ENCODE assay signal across 6 cellular contexts in genomic region chr16:31141489-31142108, GRCh38. TPM values are rescaled to one million over a fixed set of nuclear protein-coding genes. Genes with fewer than 3 reads are reported as not detected.
DNase-seq lines count a peak whose midpoint lies in the region; ATAC-seq and TF ChIP-seq lines count a peak whose summit lies in the region.

No MANE protein-coding gene starts in this region.

- H3K4me3 Mint-ChIP-seq in activated naive CD8-positive, alpha-beta T cell = peak overlapping the region; percentile 53
- H3K4me3 Mint-ChIP-seq in mesothelial cell of epicardium = peak overlapping the region; percentile 71

- H3K27me3 Mint-ChIP-seq in activated naive CD8-positive, alpha-beta T cell = no peaks in the 10 kb centered on the region
- peaks cover 14% of the 10 kb centered on the region for H3K27me3 Mint-ChIP-seq in mesothelial cell of epicardium (ENCODE audit: low read depth)

- peaks cover 8% of the 10 kb centered on the region for H3K4me1 Mint-ChIP-seq in activated naive CD8-positive, alpha-beta T cell (ENCODE audit: low read depth)
- peaks cover 30% of the 10 kb centered on the region for H3K4me1 Mint-ChIP-seq in mesothelial cell of epicardium

- peak overlapping the region; percentile 72 for H3K27ac Mint-ChIP-seq in activated naive CD8-positive, alpha-beta T cell
- H3K27ac Mint-ChIP-seq in mesothelial cell of epicardium = peak overlapping the region; percentile 99

- no peak for DNase-seq in HFF-Myc (ENCODE audit: extremely low read depth, low read depth)
- DNase-seq in mesothelial cell of epicardium (ENCODE audit: low spot score in 2 of 2, unreplicated experiment in 2 of 2) = peak in 1 of 2 experiments; percentile 47
- no peak for DNase-seq in globus pallidus (ENCODE audit: low spot score)
- no peak for DNase-seq in COLO829 (ENCODE audit: low spot score)

- H3K9me3 Mint-ChIP-seq in activated naive CD8-positive, alpha-beta T cell (ENCODE audit: low read depth) = no peaks in the 10 kb centered on the region
- no peaks in the 10 kb centered on the region for H3K9me3 Mint-ChIP-seq in mesothelial cell of epicardium

- H3K36me3 Mint-ChIP-seq in activated naive CD8-positive, alpha-beta T cell = no peaks in the 10 kb centered on the region
- no peaks in the 10 kb centered on the region for H3K36me3 Mint-ChIP-seq in mesothelial cell of epicardium

- ATAC-seq in activated CD4-positive, CD25-positive, alpha-beta regulatory T cell treated with anti-CD3 and anti-CD28 coated beads, Interleukin-2, amount 50 U/mL, for 24 hours = no peak

- no peak for TF ChIP-seq CTCF in HFF-Myc (IDR thresholded peaks at IDR 0.05; ENCODE audit: low read depth, low read length, missing control alignments)
- no peak for TF ChIP-seq CTCF in mesothelial cell of epicardium (IDR thresholded peaks at IDR 0.05; ENCODE audit: unreplicated experiment)

- H3K4me3 ChIP-seq in HFF-Myc (replicated peaks; ENCODE audit: low read depth, low read length) = peak overlapping the region; percentile 31

RNA-seq across cellular contexts. Expression of gene PRSS8, which starts 6.1 kb away (rescaled TPM):
- 79.1 to 84.3 TPM (median 79.9 TPM) in 3 replicates for total RNA-seq in mesothelial cell of epicardium

RNA-seq across cellular contexts. Expression of gene PRSS36, which starts 8.3 kb away (rescaled TPM):
- total RNA-seq in mesothelial cell of epicardium = 0.96 to 1.7 TPM (median 1.4 TPM) in 3 replicates

RNA-seq across cellular contexts. Expression of gene KAT8, which starts 24.1 kb away (rescaled TPM):
- total RNA-seq in mesothelial cell of epicardium = 72.1 to 76.4 TPM (median 75.7 TPM) in 3 replicates

RNA-seq across cellular contexts. Expression of gene BCKDK, which starts 33.4 kb away (rescaled TPM):
- 36.4 to 37.3 TPM (median 37.0 TPM) in 3 replicates for total RNA-seq in mesothelial cell of epicardium

RNA-seq across cellular contexts. Expression of gene FUS, which starts 38.3 kb away (rescaled TPM):
- 718 to 743 TPM (median 733 TPM) in 3 replicates for total RNA-seq in mesothelial cell of epicardium
